20 cellular contexts compared by ENCODE assay signal in genomic region chr20:4571759-4572531, GRCh38.
DNase-seq lines count a peak whose midpoint lies in the region; ATAC-seq, FAIRE-seq and TF ChIP-seq lines count a peak whose summit lies in the region.
"Had no signal": no experiment of that assay in that cellular context is flagged by ENCODE, and none has a peak within 500 bp of the region (broad histone marks: within the 10 kb centered on the region; RNA-seq: fewer than 3 reads in every experiment).

No MANE protein-coding gene starts in this region.

- H3K4me3 ChIP-seq in SK-N-SH (ENCODE audit: low read depth in 2 of 2, low read length in 1 of 2) (no peak overlapping the region), K562 (no peak overlapping the region), fibroblast of villous mesenchyme (ENCODE audit: low read depth, low read length) (no peak overlapping the region)
- H3K4me3 ChIP-seq: BLaER1 treated with 17β-estradiol and CSF1 and Interleukin-3, amounts not matched to agents 10 nM and 100 nM had no signal

- no peak for ATAC-seq in SK-N-SH treated with all-trans-retinoic acid at 6 μM for 48 hours
- ATAC-seq in K562 = no peak

- H3K79me2 ChIP-seq in SK-N-SH (ENCODE audit: insufficient read depth) (no peaks in the 10 kb centered on the region), K562 (ENCODE audit: control insufficient read depth, insufficient read depth, low read length) (no peaks in the 10 kb centered on the region)

- no peak for TF ChIP-seq EP300 in SK-N-SH (IDR thresholded peaks at IDR 0.05; ENCODE audit: borderline replicate concordance in 1 of 2, low read depth in 1 of 2, low read length in 1 of 2)
- no peak for TF ChIP-seq EP300 in K562 (IDR thresholded peaks at IDR 0.05; ENCODE audit: low read length)

- CTCF ChIA-PET in SK-N-SH (lab: Yijun Ruan, JAX) = no interaction called here
- CTCF ChIA-PET in K562 (lab: Yijun Ruan, JAX; ENCODE audit: low intra/inter-chr PET ratio) = no interaction called here

- H3K4me1 Mint-ChIP-seq in CD14-positive monocyte = no peaks in the 10 kb centered on the region
- H3K4me1 Mint-ChIP-seq: CD8-positive, alpha-beta memory T cell; IgD-negative memory B cell had no signal

- POLR2A ChIA-PET in SK-N-SH (lab: Yijun Ruan, JAX) = no interaction called here
- POLR2A ChIA-PET in K562 (lab: Yijun Ruan, JAX) = interaction anchor here (0.6 kb wide), 1 partner anchor 15 kb away, joined by 3 read pairs; no protein-coding TSS in a partner anchor

- no peak for DNase-seq in SK-N-SH
- DNase-seq in M059J (ENCODE audit: low read depth) = peak; percentile 53
- DNase-seq in K562 (ENCODE audit: extremely low read depth in 1 of 4, low spot score in 3 of 4) = no peak
- DNase-seq in fibroblast of villous mesenchyme (ENCODE audit: low read depth) = peak; percentile 44
- no peak for DNase-seq in CD14-positive monocyte (ENCODE audit: low spot score)
- no peak for DNase-seq in Ammon's horn (ENCODE audit: low spot score)
- DNase-seq in activated gamma-delta T cell treated with Interleukin-2 at 50 U/mL for 16 hours = no peak
- DNase-seq: CD8-positive, alpha-beta memory T cell; DMS79; H7; NCI-H1105 treated with DMSO at 0.1 percent for 48 hours; NCI-H1694; NCI-H2081 treated with DMSO at 0.1 percent for 48 hours; NCI-H510A; NCI-H774; SHP77 treated with DMSO at 0.1 percent for 48 hours had no signal

- TF ChIP-seq CTCF in SK-N-SH (IDR thresholded peaks at IDR 0.05) (no peak), K562 (IDR thresholded peaks at IDR 0.05 in 2 of 3, conservative IDR thresholded peaks at IDR 0.05 in 1 of 3; ENCODE audit: insufficient read depth in 2 of 3, low read depth in 1 of 3, low read length in 3 of 3) (no peak), fibroblast of villous mesenchyme (IDR thresholded peaks at IDR 0.05; ENCODE audit: insufficient read depth, low read depth, low read length) (no peak), CD14-positive monocyte (IDR thresholded peaks at IDR 0.05) (no peak)

- TF ChIP-seq RAD21 in SK-N-SH (IDR thresholded peaks at IDR 0.05; ENCODE audit: low read length) = no peak
- TF ChIP-seq RAD21 in K562 (CRISPR knock-in tag; conservative IDR thresholded peaks at IDR 0.05 in 1 of 2, IDR thresholded peaks at IDR 0.05 in 1 of 2) = no peak

- H3K9ac ChIP-seq in SK-N-SH (no peak overlapping the region), K562 (ENCODE audit: insufficient read depth in 1 of 2, low read depth in 2 of 2, low read length in 2 of 2) (no peak overlapping the region)
- H3K9ac ChIP-seq: BLaER1 treated with 17β-estradiol and CSF1 and Interleukin-3, amounts not matched to agents 10 nM and 100 nM had no signal

- no TSS peak for BruUV-seq in K562 (replicated peaks; lab: Mats Ljungman, UMichigan)

- peaks cover 13% of the 10 kb centered on the region for H3F3A ChIP-seq in SK-N-SH (replicated peaks; ENCODE audit: insufficient read depth)

- no peak overlapping the region for H3K27ac Mint-ChIP-seq in CD14-positive monocyte
- H3K27ac Mint-ChIP-seq: CD8-positive, alpha-beta memory T cell had no signal

- TF ChIP-seq POLR2A in K562 (conservative IDR thresholded peaks at IDR 0.05) = no peak

- H3K4me2 ChIP-seq in SK-N-SH (no peak overlapping the region), K562 (ENCODE audit: insufficient read depth, low read length) (no peak overlapping the region)
- H3K4me2 ChIP-seq: BLaER1 treated with 17β-estradiol and CSF1 and Interleukin-3, amounts not matched to agents 10 nM and 100 nM had no signal

- no peak for FAIRE-seq in K562 (lab: Jason Lieb, UNC)

- H3K36me3 Mint-ChIP-seq in CD14-positive monocyte = no peaks in the 10 kb centered on the region
- H3K36me3 Mint-ChIP-seq: CD8-positive, alpha-beta memory T cell had no signal

- no peaks in the 10 kb centered on the region for H3K9me2 ChIP-seq in SK-N-SH

- 24% methylated on average over 8 of the region's 8 CpGs for WGBS in SK-N-SH (ENCODE audit: low lambda C conversion rate)
- 1% methylated on average over 8 of the region's 8 CpGs for WGBS in K562 (ENCODE audit: insufficient coverage, low coverage, missing lambda C conversion rate)

- no peaks in the 10 kb centered on the region for H3K9me1 ChIP-seq in K562 (ENCODE audit: control insufficient read depth, insufficient read depth, low read length)

- intact Hi-C loops in K562 (cut with micrococcal nuclease) = no loop called here
- intact Hi-C loops in CD14-positive monocyte (cut with micrococcal nuclease) = no loop called here

- H3K9me3 ChIP-seq in SK-N-SH (no peaks in the 10 kb centered on the region), K562 (replicated peaks; ENCODE audit: control insufficient read depth, insufficient read depth, low read depth, low read length) (no peaks in the 10 kb centered on the region)
- H3K9me3 ChIP-seq: BLaER1 treated with 17β-estradiol and CSF1 and Interleukin-3, amounts not matched to agents 10 nM and 100 nM had no signal

- H4K20me1 ChIP-seq in SK-N-SH (ENCODE audit: insufficient read depth) (no peaks in the 10 kb centered on the region), K562 (replicated peaks; ENCODE audit: control insufficient read depth, insufficient read depth, low read length) (no peaks in the 10 kb centered on the region)
- H4K20me1 ChIP-seq: BLaER1 treated with 17β-estradiol and CSF1 and Interleukin-3, amounts not matched to agents 10 nM and 100 nM had no signal

- H3K27me3 ChIP-seq in SK-N-SH (ENCODE audit: insufficient read depth) (no peaks in the 10 kb centered on the region), K562 (ENCODE audit: control insufficient read depth in 2 of 2, insufficient read depth in 2 of 2, low read length in 2 of 2) (no peaks in the 10 kb centered on the region)
- H3K27me3 ChIP-seq: BLaER1 treated with 17β-estradiol and CSF1 and Interleukin-3, amounts not matched to agents 10 nM and 100 nM had no signal

- peaks cover 3 to 7% (median 6%) of the 10 kb centered on the region in 3 donors for H3K27me3 Mint-ChIP-seq in CD14-positive monocyte (ENCODE audit: low read depth in 3 of 3)

- H2AFZ ChIP-seq in SK-N-SH (ENCODE audit: low read depth) = no peak overlapping the region
- no peak overlapping the region for H2AFZ ChIP-seq in K562 (ENCODE audit: low read depth, low read length)

- H3K36me3 ChIP-seq in SK-N-SH (replicated peaks in 1 of 2; ENCODE audit: control insufficient read depth in 1 of 2, insufficient read depth in 2 of 2, low read length in 1 of 2) = no peaks in the 10 kb centered on the region
- H3K36me3 ChIP-seq in K562 (ENCODE audit: control insufficient read depth, insufficient read depth, low read length) = no peaks in the 10 kb centered on the region
- H3K36me3 ChIP-seq: BLaER1 treated with 17β-estradiol and CSF1 and Interleukin-3, amounts not matched to agents 10 nM and 100 nM had no signal

- H3K4me3 Mint-ChIP-seq in CD14-positive monocyte = no peak overlapping the region
- H3K4me3 Mint-ChIP-seq: CD8-positive, alpha-beta memory T cell; IgD-negative memory B cell had no signal

- peaks cover 0 to 4% (median 0%) of the 10 kb centered on the region in 7 donors for H3K9me3 Mint-ChIP-seq in CD14-positive monocyte
- H3K9me3 Mint-ChIP-seq: CD8-positive, alpha-beta memory T cell had no signal

- H3K4me1 ChIP-seq in SK-N-SH (ENCODE audit: control insufficient read depth in 1 of 2, insufficient read depth in 2 of 2, low read depth in 1 of 2, low read length in 1 of 2) (peaks cover 0 to 11% of the 10 kb centered on the region in 2 experiments; a peak in 1 of 4 replicates), K562 (replicated peaks in 1 of 2; ENCODE audit: control insufficient read depth in 2 of 2, insufficient read depth in 2 of 2, low read length in 2 of 2) (no peaks in the 10 kb centered on the region)

- H3K27ac ChIP-seq in SK-N-SH (ENCODE audit: low read depth in 2 of 2, low read length in 1 of 2) (peak overlapping the region in 1 of 2 experiments; percentile 97; a peak in 2 of 4 replicates), K562 (ENCODE audit: extremely low read depth, low read depth, low read length) (no peak overlapping the region)
- H3K27ac ChIP-seq: 22Rv1; BLaER1 treated with 17β-estradiol and CSF1 and Interleukin-3, amounts not matched to agents 10 nM and 100 nM had no signal

- in situ Hi-C loops in K562 (cut with MboI) = no loop called here

TF ChIP-seq in SK-N-SH, 30 proteins besides CTCF, POLR2A, EP300 and RAD21 (continues in another document):
- TF ChIP-seq TCF12 (IDR thresholded peaks at IDR 0.05) (no peak), EZH2phosphoT487 (IDR thresholded peaks at IDR 0.05; ENCODE audit: borderline replicate concordance, low read depth) (no peak), USF2 (IDR thresholded peaks at IDR 0.05; ENCODE audit: borderline replicate concordance, low read depth, low read length) (no peak)

TF ChIP-seq in SK-N-SH treated with all-trans-retinoic acid at 6 μM for 48 hours, 23 proteins besides CTCF, POLR2A, EP300 and RAD21 (continues in another document):
- no peak for TF ChIP-seq PPARA (CRISPR knock-in tag; IDR thresholded peaks at IDR 0.05; ENCODE audit: borderline replicate concordance)

TF ChIP-seq in K562, 482 proteins besides CTCF, POLR2A, EP300 and RAD21:
- peak; percentile 42; the same call in 1 of the 2 replicates for TF ChIP-seq NFIX (CRISPR knock-in tag; IDR thresholded peaks at IDR 0.05; ENCODE audit: low read depth)
- no peak for TF ChIP-seq ILF3 (IDR thresholded peaks at IDR 0.05; ENCODE audit: borderline replicate concordance)
- peak; percentile 89 for TF ChIP-seq NFIC (IDR thresholded peaks at IDR 0.05)

Comparison
In these comparisons a context has a peak if more than half of its experiments do, and no peak if none do; other contexts are left out.
1. DNase-seq: peak in M059J (single experiment) and fibroblast of villous mesenchyme (single experiment); none in SK-N-SH (single experiment), K562 (0 of 4), CD14-positive monocyte (single experiment), Ammon's horn (single experiment) and activated gamma-delta T cell treated with Interleukin-2 at 50 U/mL for 16 hours (single experiment).
2. Of the 27 proteins assayed by ChIP-seq in both K562 and SK-N-SH: peak only in K562: NFIC; only in SK-N-SH: none; in both: none; in neither: 26.